In genomic region chr12:54589964-54590363, GRCh38 we compare ENCODE assay signal across 19 cellular contexts. TPM values are rescaled to one million over a fixed set of nuclear protein-coding genes. Genes with fewer than 3 reads are reported as not detected.
DNase-seq lines count a peak whose midpoint lies in the region; ATAC-seq and TF ChIP-seq lines count a peak whose summit lies in the region.
"Had no signal": no experiment of that assay in that cellular context is flagged by ENCODE, and none has a peak within 500 bp of the region (broad histone marks: within the 10 kb centered on the region; RNA-seq: fewer than 3 reads in every experiment).

No MANE protein-coding gene starts in this region.

- H3K79me2 ChIP-seq in mesendoderm (ENCODE audit: control insufficient read depth, insufficient read depth, low read length): no peaks in the 10 kb centered on the region

- peak overlapping the region; percentile 48 for H3K4me3 Mint-ChIP-seq in Caco-2 (ENCODE audit: unreplicated experiment)
- peak overlapping the region; percentile 31 for H3K4me3 Mint-ChIP-seq in T-helper 17 cell

- no peak overlapping the region for H2BK15ac ChIP-seq in mesendoderm (replicated peaks; ENCODE audit: low read depth)

- no peak for DNase-seq in Caco-2
- DNase-seq in T-helper 17 cell: no peak
- DNase-seq in mesendoderm: peak; percentile 22
- no peak for DNase-seq in sigmoid colon
- DNase-seq in MG63: no peak
- DNase-seq in stimulated activated CD4-positive, alpha-beta T cell treated with anti-CD3 and anti-CD28 coated beads, Interleukin-4, amount 100 ng/mL, for 4 hours: no peak
- no peak for DNase-seq in prostate gland (ENCODE audit: low spot score)
- DNase-seq: ACHN, AML-193, COR-L47, EL, KG1, NCI-H1092, NCI-H2227 treated with DMSO at 0.1 percent for 48 hours, NCI-H524 had no signal

- H2BK5ac ChIP-seq in mesendoderm (ENCODE audit: low read length): no peak overlapping the region

- no peak overlapping the region for H3K23ac ChIP-seq in mesendoderm (ENCODE audit: low read length)

- no peak for TF ChIP-seq POLR2A in sigmoid colon (IDR thresholded peaks at IDR 0.05)
- TF ChIP-seq POLR2A in prostate gland (IDR thresholded peaks at IDR 0.05): no peak

- H3K79me1 ChIP-seq in mesendoderm (ENCODE audit: low read length): no peaks in the 10 kb centered on the region

- no peak overlapping the region for H4K5ac ChIP-seq in mesendoderm (ENCODE audit: low read length)

- H3K36me3 Mint-ChIP-seq in Caco-2 (ENCODE audit: insufficient read depth, unreplicated experiment) (no peaks in the 10 kb centered on the region), T-helper 17 cell (ENCODE audit: low read depth) (peaks cover 17% of the 10 kb centered on the region)

- intact Hi-C loops in Caco-2 (cut with micrococcal nuclease; ENCODE audit: unreplicated experiment): no loop called here
- intact Hi-C loops in sigmoid colon (cut with DNase I): loop anchor here (10.0 kb wide), 1 partner anchor 1065 kb away; no protein-coding TSS in a partner anchor
- intact Hi-C loops in prostate gland (cut with DNase I): no loop called here

- ATAC-seq in T-helper 17 cell (no peak), HG03139 (IDR thresholded peaks at IDR 0.05; ENCODE audit: unreplicated experiment) (no peak)
- ATAC-seq: HepG2 had no signal

- H3K36me3 ChIP-seq in Caco-2 (ENCODE audit: control insufficient read depth, insufficient read depth, low read length) (no peaks in the 10 kb centered on the region), mesendoderm (ENCODE audit: control insufficient read depth, insufficient read depth, low read length) (no peaks in the 10 kb centered on the region), sigmoid colon (no peaks in the 10 kb centered on the region), MG63 (no peaks in the 10 kb centered on the region), prostate gland (no peaks in the 10 kb centered on the region)
- H3K36me3 ChIP-seq: SJSA1 had no signal

- TF ChIP-seq EP300 in sigmoid colon (IDR thresholded peaks at IDR 0.05): no peak

- H3K9me3 Mint-ChIP-seq in Caco-2 (ENCODE audit: unreplicated experiment): no peaks in the 10 kb centered on the region

- H3K4me3 ChIP-seq in Caco-2 (ENCODE audit: low read depth, low read length) (no peak overlapping the region), mesendoderm (ENCODE audit: low read length) (no peak overlapping the region), sigmoid colon (no peak overlapping the region), MG63 (no peak overlapping the region), prostate gland (no peak overlapping the region)
- H3K4me3 ChIP-seq: SJSA1 had no signal

- H3K27me3 Mint-ChIP-seq in Caco-2 (ENCODE audit: insufficient read depth, unreplicated experiment) (peaks cover 37% of the 10 kb centered on the region), T-helper 17 cell (peaks cover 78% of the 10 kb centered on the region)

- H3K27ac Mint-ChIP-seq in Caco-2 (ENCODE audit: unreplicated experiment) (no peak overlapping the region), T-helper 17 cell (no peak overlapping the region)
- H3K27ac Mint-ChIP-seq: CD14-positive monocyte had no signal

- TF ChIP-seq CTCF in Caco-2 (IDR thresholded peaks at IDR 0.05; ENCODE audit: insufficient read depth in 1 of 2, low read depth in 1 of 2, low read length in 1 of 2, severe bottlenecking in 1 of 2, unreplicated experiment in 1 of 2) (no peak), sigmoid colon (IDR thresholded peaks at IDR 0.05) (no peak), prostate gland (IDR thresholded peaks at IDR 0.05) (no peak)

- BruUV-seq in Caco-2 (replicated peaks; lab: Mats Ljungman, UMichigan): no TSS peak

- H2BK120ac ChIP-seq in mesendoderm (ENCODE audit: low read depth, low read length): no peak overlapping the region

- no peaks in the 10 kb centered on the region for H3K4me1 ChIP-seq in Caco-2
- no peaks in the 10 kb centered on the region for H3K4me1 ChIP-seq in mesendoderm (ENCODE audit: control insufficient read depth, low read depth, low read length)
- H3K4me1 ChIP-seq in sigmoid colon: peaks cover 0 to 64% (median 60%) of the 10 kb centered on the region in 4 donors
- H3K4me1 ChIP-seq in prostate gland (replicated peaks): no peaks in the 10 kb centered on the region
- H3K4me1 ChIP-seq: SJSA1 had no signal

- no peak overlapping the region for H4K8ac ChIP-seq in mesendoderm (ENCODE audit: low read depth, low read length)

- H3K27me3 ChIP-seq in Caco-2 (replicated peaks; ENCODE audit: control insufficient read depth, insufficient read depth, low read length): peaks cover 2% of the 10 kb centered on the region
- peaks cover 2% of the 10 kb centered on the region for H3K27me3 ChIP-seq in mesendoderm (ENCODE audit: insufficient read depth, low read length, poor library complexity)
- no peaks in the 10 kb centered on the region for H3K27me3 ChIP-seq in sigmoid colon
- H3K27me3 ChIP-seq in MG63: no peaks in the 10 kb centered on the region
- H3K27me3 ChIP-seq in prostate gland (replicated peaks; ENCODE audit: insufficient read depth): no peaks in the 10 kb centered on the region

- H3K4me2 ChIP-seq in mesendoderm (ENCODE audit: low read length): no peak overlapping the region

- no peak overlapping the region for H3K4ac ChIP-seq in mesendoderm (ENCODE audit: low read depth, low read length)

- no peak overlapping the region for H3K56ac ChIP-seq in mesendoderm (ENCODE audit: low read length)

- no peak overlapping the region for H3K18ac ChIP-seq in mesendoderm (ENCODE audit: low read length)

- CTCF ChIA-PET in Caco-2 (lab: Charles Lee): no interaction called here

- no CpG with 5 or more reads among the region's 5 CpGs for WGBS in mesendoderm (ENCODE audit: extremely low coverage, insufficient coverage, low lambda C conversion rate)
- 85 to 90% methylated on average over 5 of the region's 5 CpGs for WGBS in sigmoid colon, 2 donors
- 87% methylated on average over 5 of the region's 5 CpGs for WGBS in prostate gland

- H3K27ac ChIP-seq in mesendoderm (ENCODE audit: low read depth, low read length): no peak overlapping the region
- H3K27ac ChIP-seq in sigmoid colon: peak overlapping the region in 3 of 4 donors; percentile 80 to 82 (median 82)
- no peak overlapping the region for H3K27ac ChIP-seq in prostate gland
- H3K27ac ChIP-seq: SJSA1 had no signal

- no peak overlapping the region for H3K9ac ChIP-seq in mesendoderm (ENCODE audit: low read length)

- H3K9me3 ChIP-seq in Caco-2 (no peaks in the 10 kb centered on the region), T-helper 17 cell (ENCODE audit: control insufficient read depth, low read length, poor library complexity, severe bottlenecking) (no peaks in the 10 kb centered on the region), sigmoid colon (no peaks in the 10 kb centered on the region), MG63 (no peaks in the 10 kb centered on the region), prostate gland (no peaks in the 10 kb centered on the region)
- H3K9me3 ChIP-seq: SJSA1 had no signal

- POLR2A ChIA-PET in Caco-2 (lab: Charles Lee): no interaction called here

- no peak overlapping the region for H2AK5ac ChIP-seq in mesendoderm (ENCODE audit: low read length)

- H3K4me1 Mint-ChIP-seq in Caco-2 (ENCODE audit: low read depth, unreplicated experiment) (peaks cover 11% of the 10 kb centered on the region), T-helper 17 cell (peaks cover 12% of the 10 kb centered on the region)

RNA-seq across cellular contexts. Expression of gene PPP1R1A, which starts 1.5 kb away (rescaled TPM):
- total RNA-seq in Caco-2 (2022): 0.43 TPM in 1 of 2 replicates, not detected in the other
- not detected for total RNA-seq in T-helper 17 cell
- polyA plus RNA-seq in mesendoderm (2013, experiment 1 of 2): 22.2 TPM
- 22.7 TPM for polyA plus RNA-seq in mesendoderm (2013, experiment 2 of 2)
- total RNA-seq in sigmoid colon: 10 to 100 TPM; 17.5 to 48.9 (median 24.9) TPM
- 1 to 10 TPM in 2 of 3 donors, under 1 TPM in 1; 0.92 to 3.0 (median 1.2) TPM for polyA plus RNA-seq in sigmoid colon
- not detected in 2 replicates for total RNA-seq in MG63 (2014; rRNA removed; shearing (Covaris generic); ENCODE audit: low replicate concordance)
- 10 to 100 TPM in 1 of 2 donors, under 1 TPM in 1; 0.87 to 12.0 TPM for total RNA-seq in prostate gland
- total RNA-seq: SJSA1 had no signal
- polyA plus RNA-seq: CD14-positive monocyte, HepG2 had no signal

RNA-seq across cellular contexts. Expression of gene PDE1B, which starts 40.6 kb away (rescaled TPM):
- total RNA-seq in Caco-2 (2022): not detected in 2 replicates
- 10 to 100 TPM; 11.6 to 12.5 TPM for total RNA-seq in T-helper 17 cell
- 3.9 TPM for polyA plus RNA-seq in mesendoderm (2013, experiment 1 of 2)
- 4.4 TPM for polyA plus RNA-seq in mesendoderm (2013, experiment 2 of 2)
- 10 to 100 TPM in 3 of 4 donors, 1 to 10 TPM in 1; 6.4 to 24.4 (median 15.1) TPM for total RNA-seq in sigmoid colon
- polyA plus RNA-seq in sigmoid colon: 1 to 10 TPM; 1.6 to 3.9 (median 1.8) TPM
- not detected in 2 replicates for total RNA-seq in MG63 (2014; rRNA removed; shearing (Covaris generic); ENCODE audit: low replicate concordance)
- total RNA-seq in prostate gland: 1 to 10 TPM in 1 of 2 donors, under 1 TPM in 1; 0.96 to 3.5 TPM
- total RNA-seq: HepG2, SJSA1 had no signal
- polyA plus RNA-seq: HepG2 had no signal

RNA-seq across cellular contexts. Expression of gene LACRT, which starts 44.7 kb away (rescaled TPM):
- not detected in 2 replicates for total RNA-seq in Caco-2 (2022)
- not detected for total RNA-seq in T-helper 17 cell
- polyA plus RNA-seq in mesendoderm (2013, experiment 1 of 2): not detected
- polyA plus RNA-seq in mesendoderm (2013, experiment 2 of 2): not detected
- total RNA-seq in sigmoid colon: not detected
- not detected for polyA plus RNA-seq in sigmoid colon
- not detected in 2 replicates for total RNA-seq in MG63 (2014; rRNA removed; shearing (Covaris generic); ENCODE audit: low replicate concordance)
- total RNA-seq in prostate gland: not detected
- total RNA-seq: HepG2, SJSA1 had no signal
- polyA plus RNA-seq: CD14-positive monocyte, HepG2 had no signal

RNA-seq across cellular contexts. Expression of gene DCD, which starts 58.2 kb away (rescaled TPM):
- total RNA-seq in Caco-2 (2022) (not detected in 2 replicates), T-helper 17 cell (not detected), sigmoid colon (not detected), prostate gland (1 to 10 TPM in 1 of 2 donors, not detected in 1; 3.6 TPM)
- not detected for polyA plus RNA-seq in mesendoderm (2013, experiment 1 of 2)
- not detected for polyA plus RNA-seq in mesendoderm (2013, experiment 2 of 2)
- not detected for polyA plus RNA-seq in sigmoid colon
- total RNA-seq in MG63 (2014; rRNA removed; shearing (Covaris generic); ENCODE audit: low replicate concordance): not detected in 2 replicates
- total RNA-seq: HepG2, SJSA1 had no signal
- polyA plus RNA-seq: CD14-positive monocyte, HepG2 had no signal

Comparison
In these comparisons a context has a peak if more than half of its experiments do, and no peak if none do; other contexts are left out.
1. H3K27ac ChIP-seq: peak in sigmoid colon (3 of 4); none in mesendoderm (single experiment) and prostate gland (0 of 2).